In genomic region chr2:143246246-143246645, GRCh38 we compare ENCODE assay signal across 20 cellular contexts.
"Had no signal": no experiment of that assay in that cellular context is flagged by ENCODE, and none has a peak within 500 bp of the region (broad histone marks: within the 10 kb centered on the region; RNA-seq: fewer than 3 reads in every experiment).

No MANE protein-coding gene starts in this region.

- DNase-seq: activated CD4-positive, alpha-beta T cell treated with anti-CD3 and anti-CD28 coated beads, Interleukin-2, amount 10 ng/mL, durations not matched to agents 24 days and 14 days; activated CD4-positive, alpha-beta T cell treated with anti-CD3 and anti-CD28 coated beads, Interleukin-2, amount 50 U/mL, for 48 hours; activated CD8-positive, alpha-beta memory T cell treated with anti-CD3 and anti-CD28 coated beads, Interleukin-2, amount 50 U/mL, for 48 hours; activated gamma-delta T cell treated with Interleukin-2 at 50 U/mL for 16 hours; activated naive CD4-positive, alpha-beta T cell treated with anti-CD3 and anti-CD28 coated beads, Interleukin-2, amount 50 U/mL, for 16 hours; activated T-cell treated with anti-CD3 and anti-CD28 coated beads, Interleukin-2, amount 50 U/mL, for 24 hours; aorta; caudate nucleus; NCI-H1105 treated with DMSO at 0.1 percent for 48 hours; NCI-H1436 treated with DMSO at 0.1 percent for 48 hours; NCI-H187; NCI-H2081; NCI-H446; NCI-H524; PC-3; SHP77 had no signal

- H3K9me3 Mint-ChIP-seq: activated T-cell treated with anti-CD3 and anti-CD28 coated beads, Interleukin-2, amount 50 U/mL, for 24 hours; activated T-helper 2 cell treated with anti-CD3 and anti-CD28 coated beads, Interferon-gamma antibody, Interleukin-2, Interleukin-4, amounts not matched to agents 10 μg/mL and 5 μg/mL and 100 μg/mL, durations not matched to agents 14 hours and 24 hours and 36 hours had no signal

- ATAC-seq: PC-3 had no signal

- H3K27ac Mint-ChIP-seq: activated CD4-positive, alpha-beta T cell treated with anti-CD3 and anti-CD28 coated beads, Interleukin-2, amount 10 ng/mL, durations not matched to agents 24 days and 14 days; activated T-cell treated with anti-CD3 and anti-CD28 coated beads, Interleukin-2, amount 50 U/mL, for 24 hours; activated T-helper 2 cell treated with anti-CD3 and anti-CD28 coated beads, Interferon-gamma antibody, Interleukin-2, Interleukin-4, amounts not matched to agents 10 μg/mL and 5 μg/mL and 100 μg/mL, durations not matched to agents 14 hours and 24 hours and 36 hours; T-helper 1 cell treated with Interleukin-12 subunit alpha and Interleukin-12 subunit beta and Interleukin-4 antibody, amounts not matched to agents 30 μg/mL and 1 μg/mL, for 36 hours had no signal

- H3K4me3 Mint-ChIP-seq: activated CD4-positive, alpha-beta T cell treated with anti-CD3 and anti-CD28 coated beads, Interleukin-2, amount 10 ng/mL, durations not matched to agents 24 days and 14 days; T-helper 1 cell treated with Interleukin-12 subunit alpha and Interleukin-12 subunit beta and Interleukin-4 antibody, amounts not matched to agents 30 μg/mL and 1 μg/mL, for 36 hours had no signal

- H3K27ac ChIP-seq: breast epithelium, KMS-11 had no signal

- H3K36me3 ChIP-seq: breast epithelium had no signal

- H3K4me1 ChIP-seq: breast epithelium had no signal

- H3K27me3 ChIP-seq: breast epithelium had no signal

- H3K4me3 ChIP-seq: breast epithelium had no signal

- H3K9me3 ChIP-seq: breast epithelium had no signal

- H3K27me3 Mint-ChIP-seq: activated CD4-positive, alpha-beta T cell treated with anti-CD3 and anti-CD28 coated beads, Interleukin-2, amount 10 ng/mL, durations not matched to agents 24 days and 14 days; activated T-cell treated with anti-CD3 and anti-CD28 coated beads, Interleukin-2, amount 50 U/mL, for 24 hours had no signal
